ENCODE assay signal across 8 cellular contexts in the genomic region with DNA sequence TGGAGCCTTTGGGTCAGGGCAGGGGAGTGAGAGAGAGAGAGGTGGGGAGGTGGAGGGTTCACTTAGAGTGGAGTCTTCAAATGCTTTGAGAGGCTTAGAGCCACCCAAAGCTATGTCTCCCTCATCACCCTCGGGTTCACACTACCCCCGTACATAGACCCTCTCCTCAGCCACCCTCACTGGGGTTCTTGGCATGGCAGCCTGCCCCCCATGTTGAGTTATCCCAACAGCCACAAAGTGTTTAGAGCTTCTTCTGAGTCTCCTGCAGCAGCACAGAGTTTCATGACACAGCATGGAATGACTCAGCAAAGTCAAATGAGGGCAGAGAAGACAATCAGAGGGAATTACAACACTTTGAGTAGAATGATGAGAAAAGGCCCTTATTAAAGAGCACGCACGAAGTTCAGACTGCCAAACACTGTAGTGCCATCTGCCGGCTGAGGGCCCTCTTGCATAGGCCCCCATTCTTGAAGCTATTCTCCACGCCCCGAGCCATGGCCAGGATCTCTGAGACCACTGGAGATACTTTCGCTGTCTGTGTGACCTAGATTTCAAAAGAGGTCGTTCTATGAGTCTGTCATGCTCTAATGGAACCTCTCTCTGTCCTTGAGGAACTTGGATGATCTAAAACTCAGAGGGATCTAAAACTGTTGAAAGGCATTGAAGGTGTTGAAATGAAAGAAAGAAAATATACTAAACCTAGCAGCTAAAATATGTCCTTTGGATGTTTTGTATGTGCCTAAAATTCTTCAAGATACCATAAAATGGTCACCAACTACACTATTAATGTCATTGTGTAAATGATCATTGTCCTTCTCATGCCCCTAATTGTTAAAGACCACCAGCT.
DNase-seq lines count a peak whose midpoint lies in the region; ATAC-seq and TF ChIP-seq lines count a peak whose summit lies in the region.

No MANE protein-coding gene starts in this region.

- no peak overlapping the region for H3K27ac Mint-ChIP-seq in activated naive CD4-positive, alpha-beta T cell treated with anti-CD3 and anti-CD28 coated beads for 36 hours
- peak overlapping the region; percentile 45 for H3K27ac Mint-ChIP-seq in glutamatergic neuron (ENCODE audit: unreplicated experiment)

- intact Hi-C loops in activated naive CD4-positive, alpha-beta T cell treated with anti-CD3 and anti-CD28 coated beads for 36 hours (cut with micrococcal nuclease) = loop anchor here (1.0 to 10.0 kb wide), 7 partner anchors 135 to 901 kb away; no protein-coding TSS in a partner anchor
- intact Hi-C loops in uterus (cut with DNase I; ENCODE audit: low total_unique reads) = no loop called here

- H3K4me3 Mint-ChIP-seq in activated naive CD4-positive, alpha-beta T cell treated with anti-CD3 and anti-CD28 coated beads for 36 hours = no peak overlapping the region
- no peak overlapping the region for H3K4me3 Mint-ChIP-seq in glutamatergic neuron (ENCODE audit: unreplicated experiment)

- no peak for TF ChIP-seq POLR2A in uterus (IDR thresholded peaks at IDR 0.05)

- no peaks in the 10 kb centered on the region for H3K4me1 Mint-ChIP-seq in activated naive CD4-positive, alpha-beta T cell treated with anti-CD3 and anti-CD28 coated beads for 36 hours (ENCODE audit: low read depth)
- H3K4me1 Mint-ChIP-seq in glutamatergic neuron (ENCODE audit: low read depth, unreplicated experiment) = peaks cover 30% of the 10 kb centered on the region

- TF ChIP-seq CTCF in glutamatergic neuron (IDR thresholded peaks at IDR 0.05; ENCODE audit: partially characterized antibody, unreplicated experiment) = no peak
- TF ChIP-seq CTCF in uterus (IDR thresholded peaks at IDR 0.05) = peak; percentile 61 to 80 (median 66)

- no peaks in the 10 kb centered on the region for H3K9me3 Mint-ChIP-seq in activated naive CD4-positive, alpha-beta T cell treated with anti-CD3 and anti-CD28 coated beads for 36 hours
- H3K9me3 Mint-ChIP-seq in glutamatergic neuron (ENCODE audit: unreplicated experiment) = peaks cover 4% of the 10 kb centered on the region

- peak; percentile 90 for ATAC-seq in GM21526 (IDR thresholded peaks at IDR 0.05; ENCODE audit: low FRiP score, unreplicated experiment)

- H3K27ac ChIP-seq in uterus = peak overlapping the region in 1 of 2 donors; percentile 15

- H3K4me1 ChIP-seq in uterus = peaks cover 6 to 7% of the 10 kb centered on the region in 2 donors

- H3K36me3 ChIP-seq in uterus = no peaks in the 10 kb centered on the region

- H3K27me3 Mint-ChIP-seq in activated naive CD4-positive, alpha-beta T cell treated with anti-CD3 and anti-CD28 coated beads for 36 hours (ENCODE audit: low read depth) = no peaks in the 10 kb centered on the region
- H3K27me3 Mint-ChIP-seq in glutamatergic neuron (ENCODE audit: unreplicated experiment) = peaks cover 6% of the 10 kb centered on the region

- H3K9me3 ChIP-seq in uterus = no peaks in the 10 kb centered on the region

- DNase-seq in COLO668 (lab: John Stamatoyannopoulos, UW; ENCODE audit: unreplicated experiment) (peak; percentile 66), Kasumi-1 (lab: John Stamatoyannopoulos, UW) (peak; percentile 86 to 90), SHP77 (lab: John Stamatoyannopoulos, UW) (peak; percentile 88 to 89), glutamatergic neuron (peak; percentile 50), pons (ENCODE audit: low spot score) (peak; percentile 93), uterus (peak; percentile 69 to 73)
- peak; percentile 75 for DNase-seq in activated naive CD4-positive, alpha-beta T cell treated with anti-CD3 and anti-CD28 coated beads for 36 hours

- H3K27me3 ChIP-seq in uterus = no peaks in the 10 kb centered on the region

- H3K4me3 ChIP-seq in uterus = no peak overlapping the region

- CTCF ChIA-PET in activated naive CD4-positive, alpha-beta T cell treated with anti-CD3 and anti-CD28 coated beads for 36 hours (lab: Charles Lee) = interaction anchor here (0.8 to 1.9 kb wide), 10 partner anchors 134 to 744 kb away, joined by 3 to 12 read pairs (median 4); a partner anchor contains a TSS

- no peaks in the 10 kb centered on the region for H3K36me3 Mint-ChIP-seq in activated naive CD4-positive, alpha-beta T cell treated with anti-CD3 and anti-CD28 coated beads for 36 hours (ENCODE audit: low read depth)
- H3K36me3 Mint-ChIP-seq in glutamatergic neuron (ENCODE audit: unreplicated experiment) = no peaks in the 10 kb centered on the region
